In genomic region chr10:135601-136464, GRCh38 we compare ENCODE assay signal across 8 cellular contexts. TPM values are rescaled to one million over a fixed set of nuclear protein-coding genes. Genes with fewer than 3 reads are reported as not detected.
DNase-seq lines count a peak whose midpoint lies in the region; ATAC-seq and TF ChIP-seq lines count a peak whose summit lies in the region.

No MANE protein-coding gene starts in this region.

- DNase-seq in AG10803 (ENCODE audit: low read depth) (peak; percentile 54), fibroblast of the aortic adventitia (ENCODE audit: low read depth) (peak; percentile 48)
- DNase-seq in activated effector memory CD4-positive, alpha-beta T cell treated with anti-CD3 and anti-CD28 coated beads, Interleukin-2, amount 50 U/mL, for 16 hours, result peak; percentile 86

- H2AFZ ChIP-seq in neural cell (ENCODE audit: low read depth, low read length), result peak overlapping the region; percentile 48

- H3F3A ChIP-seq in neural cell (ENCODE audit: insufficient read depth, low read length, poor library complexity, severe bottlenecking), result peaks cover 4% of the 10 kb centered on the region

- H3K36me3 ChIP-seq in neural cell (ENCODE audit: insufficient read depth, low read length) (no peaks in the 10 kb centered on the region), stomach smooth muscle (ENCODE audit: control insufficient read depth in 2 of 2, insufficient read depth in 2 of 2, low read length in 2 of 2) (no peaks in the 10 kb centered on the region)

- H3K9ac ChIP-seq in neural cell (ENCODE audit: low read length), result peak overlapping the region; percentile 87
- H3K9ac ChIP-seq in stomach smooth muscle (ENCODE audit: low read length in 2 of 2), result peak overlapping the region; percentile 79 to 87

- H3K4me1 ChIP-seq in stomach smooth muscle (ENCODE audit: control insufficient read depth, insufficient read depth, low read length), result peaks cover 25% of the 10 kb centered on the region

- no peaks in the 10 kb centered on the region for H4K20me1 ChIP-seq in neural cell (ENCODE audit: insufficient read depth)

- peak overlapping the region; percentile 85 for H3K4me3 ChIP-seq in AG10803 (ENCODE audit: low read length)
- peak overlapping the region; percentile 77 for H3K4me3 ChIP-seq in fibroblast of the aortic adventitia (ENCODE audit: low read depth, low read length)
- H3K4me3 ChIP-seq in neural cell (ENCODE audit: low read length), result peak overlapping the region; percentile 91
- peak overlapping the region; percentile 87 to 94 for H3K4me3 ChIP-seq in stomach smooth muscle (ENCODE audit: low read length in 2 of 2)

- TF ChIP-seq CTCF in AG10803 (conservative IDR thresholded peaks at IDR 0.05; ENCODE audit: low read length), result no peak
- no peak for TF ChIP-seq CTCF in fibroblast of the aortic adventitia (IDR thresholded peaks at IDR 0.05; ENCODE audit: insufficient read depth, low read length)
- TF ChIP-seq CTCF in neural cell (IDR thresholded peaks at IDR 0.05; ENCODE audit: poor library complexity, severe bottlenecking), result no peak

- no peaks in the 10 kb centered on the region for H3K9me3 ChIP-seq in neural cell (ENCODE audit: low read length)
- H3K9me3 ChIP-seq in stomach smooth muscle (ENCODE audit: control insufficient read depth in 2 of 2, low read length in 2 of 2), result no peaks in the 10 kb centered on the region

- no peaks in the 10 kb centered on the region for H3K27me3 ChIP-seq in neural cell (ENCODE audit: insufficient read depth, low read depth, low read length)
- no peaks in the 10 kb centered on the region for H3K27me3 ChIP-seq in stomach smooth muscle (ENCODE audit: control insufficient read depth in 1 of 2, insufficient read depth in 2 of 2, low read length in 2 of 2)

- peak overlapping the region; percentile 86 for H3K27ac ChIP-seq in neural cell (ENCODE audit: low read length)
- H3K27ac ChIP-seq in stomach smooth muscle (ENCODE audit: low read length), result peak overlapping the region; percentile 79

- H3K4me2 ChIP-seq in neural cell (ENCODE audit: low read length), result peak overlapping the region; percentile 63

- peaks cover 77% of the 10 kb centered on the region for H3K79me2 ChIP-seq in neural cell (replicated peaks; ENCODE audit: insufficient read depth, low read length)

- ATAC-seq in GM19023 (IDR thresholded peaks at IDR 0.05; ENCODE audit: unreplicated experiment), result peak; percentile 34
- peak; percentile 29 for ATAC-seq in HG03139 (IDR thresholded peaks at IDR 0.05; ENCODE audit: unreplicated experiment)

- no peak for TF ChIP-seq RAD21 in neural cell (conservative IDR thresholded peaks at IDR 0.05)

- H3K9me2 ChIP-seq in neural cell (ENCODE audit: insufficient read depth, low read length), result no peaks in the 10 kb centered on the region

- no peak for TF ChIP-seq EP300 in neural cell (conservative IDR thresholded peaks at IDR 0.05; ENCODE audit: poor library complexity, severe bottlenecking)

TF ChIP-seq in PFSK-1, 5 proteins besides CTCF, POLR2A, EP300 and RAD21:
- 0 out of 2 replicates have a peak, but pooled peaks have one; percentile 8 for TF ChIP-seq TAF1 (IDR thresholded peaks at IDR 0.05; ENCODE audit: borderline replicate concordance, insufficient read depth, low read length)
- TF ChIP-seq FOXP2 (optimal IDR thresholded peaks at IDR 0.05; ENCODE audit: borderline replicate concordance, extremely low read depth, extremely low read length, insufficient read depth), result peak; percentile 9
- TF ChIP-seq REST (IDR thresholded peaks at IDR 0.05; ENCODE audit: insufficient read depth in 1 of 2, low read depth in 2 of 2, low read length in 2 of 2), result no peak
- TF ChIP-seq SIN3A (IDR thresholded peaks at IDR 0.05; ENCODE audit: borderline replicate concordance, insufficient read depth, low read length), result no peak
- no peak for TF ChIP-seq POLR2AphosphoS5 (IDR thresholded peaks at IDR 0.05; ENCODE audit: low read depth, low read length)

TF ChIP-seq in neural cell, 6 proteins besides CTCF, POLR2A, EP300 and RAD21:
- no peak for TF ChIP-seq EZH2 (IDR thresholded peaks at IDR 0.05; ENCODE audit: borderline replicate concordance, insufficient read depth, low read length, poor library complexity, severe bottlenecking)
- no peak for TF ChIP-seq TAF1 (IDR thresholded peaks at IDR 0.05; ENCODE audit: low read depth)
- TF ChIP-seq SMC3 (conservative IDR thresholded peaks at IDR 0.05; ENCODE audit: poor library complexity), result no peak
- peak; percentile 80 for TF ChIP-seq POLR2AphosphoS5 (IDR thresholded peaks at IDR 0.05)
- peak; percentile 39 for TF ChIP-seq MXI1 (conservative IDR thresholded peaks at IDR 0.05; ENCODE audit: poor library complexity, severe bottlenecking)
- peak; percentile 60 for TF ChIP-seq REST (IDR thresholded peaks at IDR 0.05; ENCODE audit: borderline replicate concordance)
TF ChIP-seq in neural cell: peak in this region for 3.

RNA-seq across cellular contexts. Expression of gene ZMYND11, which starts 0.6 kb away (rescaled TPM):
- polyA plus RNA-seq in PFSK-1 (2012; ENCODE audit: insufficient read length, low read depth), result 27.0 TPM
- total RNA-seq in fibroblast of the aortic adventitia (ENCODE audit: low replicate concordance), result 47.4 and 71.5 TPM in 2 replicates
- polyA plus RNA-seq in neural cell, result 121 and 122 TPM in 2 replicates
- 120 and 147 TPM in 2 replicates for polyA minus RNA-seq in neural cell

Comparison
In these comparisons a context has a peak if more than half of its experiments do, and no peak if none do; other contexts are left out.
1. Peak in every context shown above with its lines: DNase-seq, ATAC-seq, H3K4me3 ChIP-seq and H3K27ac ChIP-seq.